Comparison of ENCODE assay signal across 8 cellular contexts in genomic region chr12:57519758-57520007, GRCh38. TPM values are rescaled to one million over a fixed set of nuclear protein-coding genes. Genes with fewer than 3 reads are reported as not detected.
DNase-seq lines count a peak whose midpoint lies in the region; ATAC-seq and TF ChIP-seq lines count a peak whose summit lies in the region.

No MANE protein-coding gene starts in this region.

- H3K4me3 ChIP-seq in ACC112 (ENCODE audit: low read depth, low read length) (peak overlapping the region; percentile 93), astrocyte of the cerebellum (ENCODE audit: low read depth, low read length) (peak overlapping the region; percentile 88), lower leg skin (ENCODE audit: low read depth, poor library complexity, severe bottlenecking) (peak overlapping the region; percentile 85), upper lobe of left lung (peak overlapping the region; percentile 74 to 91 (median 83))

- peaks cover 34 to 39% (median 38%) of the 10 kb centered on the region in 3 donors for H3K4me1 Mint-ChIP-seq in IgD-negative memory B cell

- DNase-seq in astrocyte of the cerebellum (ENCODE audit: low read depth) = no peak
- DNase-seq in lower leg skin (ENCODE audit: low spot score in 2 of 2) = no peak
- no peak for DNase-seq in upper lobe of left lung
- no peak for DNase-seq in stimulated activated naive CD4-positive, alpha-beta T cell treated with Interleukin-2 at 50 U/mL for 16 hours (lab: John Stamatoyannopoulos, UW)
- DNase-seq in EL = no peak

- intact Hi-C loops in lower leg skin (cut with DNase I; ENCODE audit: low total_unique reads) = loop anchor here (5.0 kb wide), 1 partner anchor 1492 kb away; no protein-coding TSS in a partner anchor

- peak overlapping the region; percentile 93 to 100 (median 98) for H3K4me3 Mint-ChIP-seq in IgD-negative memory B cell

- 0% methylated on average over 3 of the region's 3 CpGs for WGBS in lower leg skin, 2 donors
- 0% methylated on average over 3 of the region's 3 CpGs; no CpG with 5 or more reads in 1 of the 2 donors for WGBS in upper lobe of left lung, 2 donors

- H3K27me3 ChIP-seq in ACC112 (ENCODE audit: insufficient read depth, low read length) (no peaks in the 10 kb centered on the region), upper lobe of left lung (no peaks in the 10 kb centered on the region)

- in situ Hi-C loops in astrocyte of the cerebellum (cut with HindIII; ENCODE audit: low sequenced_read_pairs) = no loop called here

- peaks cover 1% of the 10 kb centered on the region for H3K27me3 Mint-ChIP-seq in IgD-negative memory B cell

- peak overlapping the region; percentile 99 to 100 (median 100) for H3K27ac Mint-ChIP-seq in IgD-negative memory B cell

- H3K27ac ChIP-seq in ACC112 (ENCODE audit: low read depth, low read length) (peak overlapping the region; percentile 92), upper lobe of left lung (peak overlapping the region; percentile 96 to 99 (median 98))

- H3K9me3 ChIP-seq in upper lobe of left lung = no peaks in the 10 kb centered on the region

- no peaks in the 10 kb centered on the region for H3K9me3 Mint-ChIP-seq in IgD-negative memory B cell

- peaks cover 16% of the 10 kb centered on the region for H3K36me3 ChIP-seq in ACC112 (ENCODE audit: insufficient read depth, low read length)
- H3K36me3 ChIP-seq in upper lobe of left lung = peaks cover 17 to 47% (median 31%) of the 10 kb centered on the region in 4 donors

- no peak for ATAC-seq in upper lobe of left lung (ENCODE audit: low FRiP score in 2 of 2)
- no peak for ATAC-seq in GM21447 (IDR thresholded peaks at IDR 0.05; ENCODE audit: unreplicated experiment)

- peaks cover 49% of the 10 kb centered on the region for H3K4me1 ChIP-seq in ACC112 (ENCODE audit: control insufficient read depth, insufficient read depth, low read length, unreplicated experiment)
- H3K4me1 ChIP-seq in upper lobe of left lung = peaks cover 44 to 62% (median 50%) of the 10 kb centered on the region in 4 donors

- no peaks in the 10 kb centered on the region for H3K36me3 Mint-ChIP-seq in IgD-negative memory B cell

- H2AFZ ChIP-seq in ACC112 (ENCODE audit: low read length, unreplicated experiment) = no peak overlapping the region

- TF ChIP-seq CTCF in astrocyte of the cerebellum (IDR thresholded peaks at IDR 0.05; ENCODE audit: low read depth, low read length, missing control alignments) (no peak), lower leg skin (IDR thresholded peaks at IDR 0.05) (no peak), upper lobe of left lung (IDR thresholded peaks at IDR 0.05) (no peak)

- no peak for TF ChIP-seq EP300 in upper lobe of left lung (IDR thresholded peaks at IDR 0.05)

- peaks cover 44% of the 10 kb centered on the region for H3K79me2 ChIP-seq in ACC112 (ENCODE audit: control insufficient read depth, insufficient read depth, low read length, unreplicated experiment)

- TF ChIP-seq POLR2A in lower leg skin (IDR thresholded peaks at IDR 0.05) = no peak
- no peak for TF ChIP-seq POLR2A in upper lobe of left lung (IDR thresholded peaks at IDR 0.05)

RNA-seq across cellular contexts. Expression of gene DDIT3, which starts 0.6 kb away (rescaled TPM):
- 32.2 TPM for polyA plus RNA-seq in IgD-negative memory B cell
- 10 to 100 TPM; 27.6 to 58.2 (median 41.6) TPM for total RNA-seq in lower leg skin
- total RNA-seq in upper lobe of left lung = 10 to 100 TPM; 26.1 to 45.1 (median 33.1) TPM

RNA-seq across cellular contexts. Expression of gene MBD6, which starts 2.9 kb away (rescaled TPM):
- 6.3 TPM for polyA plus RNA-seq in IgD-negative memory B cell
- total RNA-seq in lower leg skin = 10 to 100 TPM; 13.8 to 50.4 (median 26.5) TPM
- 100 to 1,000 TPM in 3 of 6 donors, 10 to 100 TPM in 3; 25.1 to 184 (median 94.7) TPM for total RNA-seq in upper lobe of left lung

RNA-seq across cellular contexts. Expression of gene DCTN2, which starts 27.3 kb away (rescaled TPM):
- 79.0 TPM for polyA plus RNA-seq in IgD-negative memory B cell
- total RNA-seq in lower leg skin = 100 to 1,000 TPM; 166 to 257 (median 181) TPM
- 100 to 1,000 TPM in 4 of 6 donors, 10 to 100 TPM in 2; 83.1 to 145 (median 110) TPM for total RNA-seq in upper lobe of left lung

RNA-seq across cellular contexts. Expression of gene KIF5A, which starts 30.2 kb away (rescaled TPM):
- not detected for polyA plus RNA-seq in IgD-negative memory B cell
- total RNA-seq in lower leg skin = 1 to 10 TPM in 1 of 4 donors, under 1 TPM in 3; 0.08 to 1.2 (median 0.23) TPM
- under 1 TPM in 5 of 6 donors, not detected in 1; 0.06 to 0.39 (median 0.20) TPM for total RNA-seq in upper lobe of left lung

RNA-seq across cellular contexts. Expression of gene MARS1, which starts 31.8 kb away (rescaled TPM):
- polyA plus RNA-seq in IgD-negative memory B cell = 76.6 TPM
- total RNA-seq in lower leg skin (100 to 1,000 TPM in 1 of 4 donors, 10 to 100 TPM in 3; 37.7 to 386 (median 51.4) TPM), upper lobe of left lung (100 to 1,000 TPM in 3 of 6 donors, 10 to 100 TPM in 3; 73.9 to 189 (median 101) TPM)
